ENCODE assay signal across 25 cellular contexts in genomic region chr11:73225001-73225686, GRCh38. TPM values are rescaled to one million over a fixed set of nuclear protein-coding genes. Genes with fewer than 3 reads are reported as not detected.
A peak's percentile ranks its signal among the peaks of the same experiment; 100 is the strongest.
DNase-seq lines count a peak whose midpoint lies in the region; ATAC-seq and TF ChIP-seq lines count a peak whose summit lies in the region.
"Had no signal": no experiment of that assay in that cellular context is flagged by ENCODE, and none has a peak within 500 bp of the region (broad histone marks: within the 10 kb centered on the region; RNA-seq: fewer than 3 reads in every experiment).

No MANE protein-coding gene starts in this region.

- no peaks in the 10 kb centered on the region for H3K9me3 ChIP-seq in PC-9 (ENCODE audit: insufficient read depth, low read depth)
- no peaks in the 10 kb centered on the region for H3K9me3 ChIP-seq in psoas muscle
- H3K9me3 ChIP-seq: BLaER1, HAP-1, uterus had no signal

- POLR2A ChIA-PET in PC-9 (lab: Charles Lee; ENCODE audit: unreplicated experiment), result interaction anchor here (0.5 to 0.6 kb wide), 2 partner anchors 18 to 164 kb away, joined by 3 to 12 read pairs; no protein-coding TSS in a partner anchor
- POLR2A ChIA-PET in activated CD4-positive, alpha-beta memory T cell treated with anti-CD3 and anti-CD28 coated beads, Interleukin-2, amount 10 ng/mL, durations not matched to agents 7 days and 5 days (lab: Charles Lee), result no interaction called here

- no peak overlapping the region for H2AFZ ChIP-seq in PC-9

- DNase-seq in ELF-1 (ENCODE audit: low read depth, low spot score), result peak; percentile 83
- peak; percentile 52 to 73 for DNase-seq in PC-9
- DNase-seq in left kidney (ENCODE audit: low read depth, low spot score), result peak; percentile 46
- DNase-seq in psoas muscle, result peak in 1 of 2 donors; percentile 33
- DNase-seq in activated naive CD4-positive, alpha-beta T cell treated with anti-CD3 and anti-CD28 coated beads for 36 hours, result no peak
- DNase-seq in activated CD4-positive, alpha-beta memory T cell treated with anti-CD3 and anti-CD28 coated beads, Interleukin-2, amount 10 ng/mL, durations not matched to agents 7 days and 5 days, result no peak
- DNase-seq in NCI-H1417 treated with DMSO at 0.1 percent for 48 hours (lab: John Stamatoyannopoulos, UW), result no peak
- DNase-seq: ACHN; activated CD4-positive, alpha-beta memory T cell treated with anti-CD3 and anti-CD28 coated beads for 36 hours; activated T-cell treated with anti-CD3 and anti-CD28 coated beads, Interleukin-2, amount 50 U/mL, for 24 hours; erythroblast; foreskin melanocyte; hippocampal formation; mammary epithelial cell; naive thymus-derived CD8-positive, alpha-beta T cell; NCI-H1930; RPMI8226 had no signal

- H3F3A ChIP-seq in PC-9 (ENCODE audit: insufficient read depth, low read depth), result peaks cover 22% of the 10 kb centered on the region

- no peak overlapping the region for H3K27ac Mint-ChIP-seq in activated naive CD4-positive, alpha-beta T cell treated with anti-CD3 and anti-CD28 coated beads for 36 hours
- no peak overlapping the region for H3K27ac Mint-ChIP-seq in activated CD4-positive, alpha-beta memory T cell treated with anti-CD3 and anti-CD28 coated beads, Interleukin-2, amount 10 ng/mL, durations not matched to agents 7 days and 5 days
- H3K27ac Mint-ChIP-seq: activated CD4-positive, alpha-beta memory T cell treated with anti-CD3 and anti-CD28 coated beads for 36 hours; activated naive CD4-positive, alpha-beta T cell treated with anti-CD3 and anti-CD28 coated beads, Interleukin-2, amount 50 U/mL, for 24 hours; activated T-cell treated with anti-CD3 and anti-CD28 coated beads, Interleukin-2, amount 50 U/mL, for 24 hours; WTC11 had no signal

- H3K27ac ChIP-seq in PC-9 (peak overlapping the region; percentile 31; the same call in 1 of the 2 replicates), psoas muscle (peak overlapping the region; percentile 21)
- H3K27ac ChIP-seq: BLaER1, KMS-11, SK-N-MC, uterus had no signal

- no peak overlapping the region for H3K4me3 Mint-ChIP-seq in activated naive CD4-positive, alpha-beta T cell treated with anti-CD3 and anti-CD28 coated beads for 36 hours
- H3K4me3 Mint-ChIP-seq in activated CD4-positive, alpha-beta memory T cell treated with anti-CD3 and anti-CD28 coated beads, Interleukin-2, amount 10 ng/mL, durations not matched to agents 7 days and 5 days, result no peak overlapping the region
- H3K4me3 Mint-ChIP-seq: activated CD4-positive, alpha-beta memory T cell treated with anti-CD3 and anti-CD28 coated beads for 36 hours; activated naive CD4-positive, alpha-beta T cell treated with anti-CD3 and anti-CD28 coated beads, Interleukin-2, amount 50 U/mL, for 24 hours; activated T-cell treated with anti-CD3 and anti-CD28 coated beads, Interleukin-2, amount 50 U/mL, for 24 hours; naive thymus-derived CD8-positive, alpha-beta T cell; WTC11 had no signal

- H3K4me3 ChIP-seq in PC-9 (no peak overlapping the region), psoas muscle (no peak overlapping the region)
- H3K4me3 ChIP-seq: BLaER1, HAP-1, SK-N-MC, uterus had no signal

- H3K4me1 ChIP-seq in PC-9 (replicated peaks; ENCODE audit: insufficient read depth) (peaks cover 58% of the 10 kb centered on the region), psoas muscle (peaks cover 50% of the 10 kb centered on the region)
- H3K4me1 ChIP-seq: HAP-1, uterus had no signal

- intact Hi-C loops in PC-9 (cut with micrococcal nuclease; ENCODE audit: unreplicated experiment), result no loop called here
- intact Hi-C loops in psoas muscle (cut with DNase I), result no loop called here
- intact Hi-C loops in activated naive CD4-positive, alpha-beta T cell treated with anti-CD3 and anti-CD28 coated beads for 36 hours (cut with micrococcal nuclease), result no loop called here

- no peaks in the 10 kb centered on the region; the same call in 1 of the 2 replicates for H4K20me1 ChIP-seq in PC-9 (ENCODE audit: insufficient read depth)
- H4K20me1 ChIP-seq: BLaER1 had no signal

- 41 to 63% (median 51%) methylated on average over 3 of the region's 3 CpGs for WGBS in psoas muscle, 3 donors

- BruUV-seq in PC-9 (replicated peaks; lab: Mats Ljungman, UMichigan), result no TSS peak

- H3K36me3 Mint-ChIP-seq in activated naive CD4-positive, alpha-beta T cell treated with anti-CD3 and anti-CD28 coated beads for 36 hours (ENCODE audit: low read depth), result no peaks in the 10 kb centered on the region
- H3K36me3 Mint-ChIP-seq in activated CD4-positive, alpha-beta memory T cell treated with anti-CD3 and anti-CD28 coated beads, Interleukin-2, amount 10 ng/mL, durations not matched to agents 7 days and 5 days (ENCODE audit: low read depth), result no peaks in the 10 kb centered on the region
- H3K36me3 Mint-ChIP-seq: activated CD4-positive, alpha-beta memory T cell treated with anti-CD3 and anti-CD28 coated beads for 36 hours; activated naive CD4-positive, alpha-beta T cell treated with anti-CD3 and anti-CD28 coated beads, Interleukin-2, amount 50 U/mL, for 24 hours; naive thymus-derived CD8-positive, alpha-beta T cell; WTC11 had no signal

- peak overlapping the region; percentile 47 for H3K4me2 ChIP-seq in PC-9
- H3K4me2 ChIP-seq: BLaER1, KMS-11 had no signal

- H3K4me1 Mint-ChIP-seq in activated naive CD4-positive, alpha-beta T cell treated with anti-CD3 and anti-CD28 coated beads for 36 hours (ENCODE audit: low read depth), result no peaks in the 10 kb centered on the region
- peaks cover 6% of the 10 kb centered on the region for H3K4me1 Mint-ChIP-seq in activated CD4-positive, alpha-beta memory T cell treated with anti-CD3 and anti-CD28 coated beads, Interleukin-2, amount 10 ng/mL, durations not matched to agents 7 days and 5 days
- H3K4me1 Mint-ChIP-seq: activated naive CD4-positive, alpha-beta T cell treated with anti-CD3 and anti-CD28 coated beads, Interleukin-2, amount 50 U/mL, for 24 hours had no signal

- H3K9me3 Mint-ChIP-seq in activated naive CD4-positive, alpha-beta T cell treated with anti-CD3 and anti-CD28 coated beads for 36 hours, result no peaks in the 10 kb centered on the region
- no peaks in the 10 kb centered on the region for H3K9me3 Mint-ChIP-seq in activated CD4-positive, alpha-beta memory T cell treated with anti-CD3 and anti-CD28 coated beads, Interleukin-2, amount 10 ng/mL, durations not matched to agents 7 days and 5 days
- H3K9me3 Mint-ChIP-seq: activated CD4-positive, alpha-beta memory T cell treated with anti-CD3 and anti-CD28 coated beads for 36 hours; activated naive CD4-positive, alpha-beta T cell treated with anti-CD3 and anti-CD28 coated beads, Interleukin-2, amount 50 U/mL, for 24 hours; activated T-cell treated with anti-CD3 and anti-CD28 coated beads, Interleukin-2, amount 50 U/mL, for 24 hours; naive thymus-derived CD8-positive, alpha-beta T cell; WTC11 had no signal

- H3K36me3 ChIP-seq in PC-9 (ENCODE audit: low read depth), result peaks cover 2% of the 10 kb centered on the region; the same call in 1 of the 2 replicates
- H3K36me3 ChIP-seq in psoas muscle (ENCODE audit: insufficient read depth in 1 of 2, low read depth in 1 of 2), result peaks cover 0 to 23% of the 10 kb centered on the region in 2 donors
- H3K36me3 ChIP-seq: BLaER1, HAP-1, uterus had no signal

- H3K9me2 ChIP-seq in PC-9 (ENCODE audit: insufficient read depth), result no peaks in the 10 kb centered on the region

- ATAC-seq in psoas muscle (peak in 1 of 4 donors; percentile 4), GM18517 (IDR thresholded peaks at IDR 0.05; ENCODE audit: unreplicated experiment) (no peak)
- ATAC-seq: naive thymus-derived CD8-positive, alpha-beta T cell; WTC11 had no signal

- H3K27me3 Mint-ChIP-seq in activated naive CD4-positive, alpha-beta T cell treated with anti-CD3 and anti-CD28 coated beads for 36 hours (ENCODE audit: low read depth), result no peaks in the 10 kb centered on the region
- peaks cover 12% of the 10 kb centered on the region for H3K27me3 Mint-ChIP-seq in activated CD4-positive, alpha-beta memory T cell treated with anti-CD3 and anti-CD28 coated beads, Interleukin-2, amount 10 ng/mL, durations not matched to agents 7 days and 5 days
- H3K27me3 Mint-ChIP-seq: activated CD4-positive, alpha-beta memory T cell treated with anti-CD3 and anti-CD28 coated beads for 36 hours had no signal

- no peak for TF ChIP-seq CTCF in PC-9 (conservative IDR thresholded peaks at IDR 0.05)
- no peak for TF ChIP-seq CTCF in psoas muscle (IDR thresholded peaks at IDR 0.05)

- H3K79me2 ChIP-seq in PC-9 (ENCODE audit: low read depth), result peaks cover 42% of the 10 kb centered on the region

- H3K27me3 ChIP-seq in PC-9 (ENCODE audit: insufficient read depth, low read depth) (no peaks in the 10 kb centered on the region), psoas muscle (ENCODE audit: insufficient read depth in 3 of 3, low read length in 2 of 3) (no peaks in the 10 kb centered on the region)
- H3K27me3 ChIP-seq: uterus had no signal

- CTCF ChIA-PET in PC-9 (lab: Charles Lee), result interaction anchor here (0.6 to 1.6 kb wide), 3 partner anchors 12 to 64 kb away, joined by 3 to 7 read pairs (median 5); no protein-coding TSS in a partner anchor
- CTCF ChIA-PET in activated naive CD4-positive, alpha-beta T cell treated with anti-CD3 and anti-CD28 coated beads for 36 hours (lab: Charles Lee), result no interaction called here
- CTCF ChIA-PET in activated CD4-positive, alpha-beta memory T cell treated with anti-CD3 and anti-CD28 coated beads, Interleukin-2, amount 10 ng/mL, durations not matched to agents 7 days and 5 days (lab: Charles Lee), result interaction anchor here (1.1 kb wide), 1 partner anchor 126 kb away, joined by 3 read pairs; no protein-coding TSS in a partner anchor

RNA-seq across cellular contexts. Expression of gene P2RY2, which starts 7.1 kb away (rescaled TPM):
- 19.8 and 22.5 TPM in 2 replicates for total RNA-seq in PC-9 (2021)
- 10 to 100 TPM; 18.7 to 90.9 (median 43.8) TPM for total RNA-seq in psoas muscle
- 10 to 100 TPM; 43.8 to 50.9 (median 44.9) TPM for polyA plus RNA-seq in psoas muscle
- not detected for total RNA-seq in activated naive CD4-positive, alpha-beta T cell treated with anti-CD3 and anti-CD28 coated beads for 36 hours
- total RNA-seq in activated CD4-positive, alpha-beta memory T cell treated with anti-CD3 and anti-CD28 coated beads, Interleukin-2, amount 10 ng/mL, durations not matched to agents 7 days and 5 days, result not detected
- total RNA-seq: activated CD4-positive, alpha-beta memory T cell treated with anti-CD3 and anti-CD28 coated beads for 36 hours; naive thymus-derived CD8-positive, alpha-beta T cell had no signal
- polyA plus RNA-seq: naive thymus-derived CD8-positive, alpha-beta T cell had no signal

RNA-seq across cellular contexts. Expression of gene P2RY6, which starts 47.0 kb away (rescaled TPM):
- total RNA-seq in PC-9 (2021) (29.7 and 34.7 TPM in 2 replicates), psoas muscle (1 to 10 TPM in 3 of 4 donors, under 1 TPM in 1; 0.96 to 2.5 (median 1.5) TPM)
- polyA plus RNA-seq in psoas muscle, result 1 to 10 TPM in 2 of 3 donors, under 1 TPM in 1; 0.59 to 1.6 (median 1.2) TPM
- not detected for total RNA-seq in activated naive CD4-positive, alpha-beta T cell treated with anti-CD3 and anti-CD28 coated beads for 36 hours
- total RNA-seq in activated CD4-positive, alpha-beta memory T cell treated with anti-CD3 and anti-CD28 coated beads, Interleukin-2, amount 10 ng/mL, durations not matched to agents 7 days and 5 days, result not detected
- total RNA-seq: activated CD4-positive, alpha-beta memory T cell treated with anti-CD3 and anti-CD28 coated beads for 36 hours; WTC11 had no signal
- polyA plus RNA-seq: naive thymus-derived CD8-positive, alpha-beta T cell had no signal

Comparison
In these comparisons a context has a peak if more than half of its experiments do, and no peak if none do; other contexts are left out.
1. DNase-seq: peak in ELF-1 (single experiment), PC-9 (2 of 2) and left kidney (single experiment); none in activated naive CD4-positive, alpha-beta T cell treated with anti-CD3 and anti-CD28 coated beads for 36 hours (single experiment), activated CD4-positive, alpha-beta memory T cell treated with anti-CD3 and anti-CD28 coated beads, Interleukin-2, amount 10 ng/mL, durations not matched to agents 7 days and 5 days (single experiment) and NCI-H1417 treated with DMSO at 0.1 percent for 48 hours (single experiment).
2. RNA of gene P2RY2, which starts 7.1 kb away (total RNA-seq): 18.7 to 90.9 TPM in psoas muscle and 19.8 to 22.5 TPM in PC-9; not detected in activated naive CD4-positive, alpha-beta T cell treated with anti-CD3 and anti-CD28 coated beads for 36 hours and not detected in activated CD4-positive, alpha-beta memory T cell treated with anti-CD3 and anti-CD28 coated beads, Interleukin-2, amount 10 ng/mL, durations not matched to agents 7 days and 5 days; every median in the first group is over 10 times any median in the second.